14 cellular contexts compared by ENCODE assay signal in the genomic region with DNA sequence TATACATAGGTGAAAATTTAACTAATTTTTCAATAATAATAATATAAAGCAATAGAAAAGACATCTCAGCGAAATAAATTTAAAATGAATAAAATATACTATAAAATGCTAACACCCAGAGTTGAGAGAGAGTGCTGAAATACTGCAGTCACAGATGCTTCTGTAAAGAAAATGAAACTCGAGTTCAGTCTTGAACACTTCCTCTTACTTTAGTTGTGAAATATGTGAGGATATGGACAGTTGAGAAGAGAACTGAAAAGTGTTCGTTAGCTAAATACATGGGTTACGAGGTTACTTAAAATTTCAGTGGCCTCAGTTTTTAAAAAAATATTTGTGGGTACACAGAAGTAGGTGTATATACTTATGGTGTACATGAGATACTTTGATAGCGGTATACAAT.
DNase-seq lines count a peak whose midpoint lies in the region; ATAC-seq lines count a peak whose summit lies in the region.
"Had no signal": no experiment of that assay in that cellular context is flagged by ENCODE, and none has a peak within 500 bp of the region (broad histone marks: within the 10 kb centered on the region; RNA-seq: fewer than 3 reads in every experiment).

No MANE protein-coding gene starts in this region.

- peaks cover 17% of the 10 kb centered on the region for H3K27me3 Mint-ChIP-seq in stimulated activated memory B cell treated with anti-CD40 and anti-IgM and Interleukin-4, amounts not matched to agents 10 μg/mL and 1 μg/mL and 100 μg/mL, for 72 hours

- no peaks in the 10 kb centered on the region for H3K36me3 Mint-ChIP-seq in stimulated activated memory B cell treated with anti-CD40 and anti-IgM and Interleukin-4, amounts not matched to agents 10 μg/mL and 1 μg/mL and 100 μg/mL, for 72 hours

- DNase-seq in anterior cingulate cortex (lab: John Stamatoyannopoulos, UW) = no peak
- no peak for DNase-seq in GM19238 (ENCODE audit: insufficient read length, low spot score)
- no peak for DNase-seq in T-helper 9 cell
- no peak for DNase-seq in AG08396 (ENCODE audit: low spot score)
- DNase-seq: activated T-cell treated with anti-CD3 and anti-CD28 coated beads, Interleukin-2, amount 50 U/mL, for 48 hours; DMS153; psoas muscle; T1000; thyroid gland had no signal

- H3K4me3 Mint-ChIP-seq in stimulated activated memory B cell treated with anti-CD40 and anti-IgM and Interleukin-4, amounts not matched to agents 10 μg/mL and 1 μg/mL and 100 μg/mL, for 72 hours = no peak overlapping the region
- H3K4me3 Mint-ChIP-seq: GM23338 had no signal

- H3K9me3 Mint-ChIP-seq in stimulated activated memory B cell treated with anti-CD40 and anti-IgM and Interleukin-4, amounts not matched to agents 10 μg/mL and 1 μg/mL and 100 μg/mL, for 72 hours = no peaks in the 10 kb centered on the region
- H3K9me3 Mint-ChIP-seq: GM23338 had no signal

- H3K27ac Mint-ChIP-seq in stimulated activated memory B cell treated with anti-CD40 and anti-IgM and Interleukin-4, amounts not matched to agents 10 μg/mL and 1 μg/mL and 100 μg/mL, for 72 hours = no peak overlapping the region
- H3K27ac Mint-ChIP-seq: GM23338 had no signal

- H3K4me1 Mint-ChIP-seq in stimulated activated memory B cell treated with anti-CD40 and anti-IgM and Interleukin-4, amounts not matched to agents 10 μg/mL and 1 μg/mL and 100 μg/mL, for 72 hours = no peaks in the 10 kb centered on the region
- H3K4me1 Mint-ChIP-seq: GM23338 had no signal

- peak; percentile 81 for ATAC-seq in GM19328 (IDR thresholded peaks at IDR 0.05; ENCODE audit: unreplicated experiment)
- peak; percentile 91 for ATAC-seq in HG02798 (IDR thresholded peaks at IDR 0.05; ENCODE audit: poor library complexity, unreplicated experiment)
- ATAC-seq in HG03521 (IDR thresholded peaks at IDR 0.05; ENCODE audit: unreplicated experiment) = peak; percentile 92
- peak; percentile 47 for ATAC-seq in stimulated activated memory B cell treated with anti-CD40 and anti-IgM and Interleukin-4, amounts not matched to agents 10 μg/mL and 1 μg/mL and 100 μg/mL, for 72 hours
- ATAC-seq: GM23338, psoas muscle had no signal
